Comparison of ENCODE assay signal across 1 cellular context in the genomic region with DNA sequence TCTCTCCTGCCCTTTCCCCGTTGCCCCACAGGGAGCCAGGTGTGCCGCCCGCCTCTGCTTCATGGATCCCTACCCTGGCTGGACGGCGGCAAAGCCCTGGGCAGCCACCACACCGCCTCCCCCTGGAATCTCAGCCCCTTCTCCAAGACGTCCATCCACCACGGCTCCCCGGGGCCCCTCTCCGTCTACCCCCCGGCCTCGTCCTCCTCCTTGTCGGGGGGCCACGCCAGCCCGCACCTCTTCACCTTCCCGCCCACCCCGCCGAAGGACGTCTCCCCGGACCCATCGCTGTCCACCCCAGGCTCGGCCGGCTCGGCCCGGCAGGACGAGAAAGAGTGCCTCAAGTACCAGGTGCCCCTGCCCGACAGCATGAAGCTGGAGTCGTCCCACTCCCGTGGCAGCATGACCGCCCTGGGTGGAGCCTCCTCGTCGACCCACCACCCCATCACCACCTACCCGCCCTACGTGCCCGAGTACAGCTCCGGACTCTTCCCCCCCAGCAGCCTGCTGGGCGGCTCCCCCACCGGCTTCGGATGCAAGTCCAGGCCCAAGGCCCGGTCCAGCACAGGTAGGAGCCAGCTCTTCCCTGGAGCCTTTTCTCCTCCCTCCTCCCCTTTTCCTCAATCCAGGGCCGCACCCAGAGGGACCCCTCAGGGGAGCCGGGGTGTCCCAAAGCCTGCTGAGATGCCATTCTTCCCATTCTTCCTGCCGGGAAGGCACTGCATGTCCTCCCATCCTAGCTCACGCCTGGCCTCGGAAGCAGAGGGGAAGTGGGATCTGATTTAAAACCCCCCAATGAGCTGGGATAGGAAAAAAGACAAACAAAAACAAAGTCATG.
TF ChIP-seq lines count a peak whose summit lies in the region.

No MANE protein-coding gene starts in this region.

TF ChIP-seq in endothelial cell of umbilical vein, 7 proteins besides CTCF, POLR2A, EP300 and RAD21:
- TF ChIP-seq JUN (IDR thresholded peaks at IDR 0.05; ENCODE audit: borderline replicate concordance, insufficient read depth, insufficient read length, low read depth): no peak
- no peak for TF ChIP-seq POLR2AphosphoS5 (IDR thresholded peaks at IDR 0.05; ENCODE audit: insufficient read depth, low read depth, low read length)
- no peak for TF ChIP-seq MYC (IDR thresholded peaks at IDR 0.05; ENCODE audit: low read depth, low read length)
- TF ChIP-seq EZH2 (IDR thresholded peaks at IDR 0.05; ENCODE audit: borderline replicate concordance, low read depth, low read length, severe bottlenecking): no peak
- TF ChIP-seq GATA2 (IDR thresholded peaks at IDR 0.05; ENCODE audit: insufficient read depth, insufficient read length, low read depth, low read length): no peak
- TF ChIP-seq, protein P1, sequence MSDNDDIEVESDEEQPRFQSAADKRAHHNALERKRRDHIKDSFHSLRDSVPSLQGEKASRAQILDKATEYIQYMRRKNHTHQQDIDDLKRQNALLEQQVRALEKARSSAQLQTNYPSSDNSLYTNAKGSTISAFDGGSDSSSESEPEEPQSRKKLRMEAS (IDR thresholded peaks at IDR 0.05; ENCODE audit: insufficient read depth, insufficient read length): no peak
